8 cellular contexts compared by ENCODE assay signal in the genomic region with DNA sequence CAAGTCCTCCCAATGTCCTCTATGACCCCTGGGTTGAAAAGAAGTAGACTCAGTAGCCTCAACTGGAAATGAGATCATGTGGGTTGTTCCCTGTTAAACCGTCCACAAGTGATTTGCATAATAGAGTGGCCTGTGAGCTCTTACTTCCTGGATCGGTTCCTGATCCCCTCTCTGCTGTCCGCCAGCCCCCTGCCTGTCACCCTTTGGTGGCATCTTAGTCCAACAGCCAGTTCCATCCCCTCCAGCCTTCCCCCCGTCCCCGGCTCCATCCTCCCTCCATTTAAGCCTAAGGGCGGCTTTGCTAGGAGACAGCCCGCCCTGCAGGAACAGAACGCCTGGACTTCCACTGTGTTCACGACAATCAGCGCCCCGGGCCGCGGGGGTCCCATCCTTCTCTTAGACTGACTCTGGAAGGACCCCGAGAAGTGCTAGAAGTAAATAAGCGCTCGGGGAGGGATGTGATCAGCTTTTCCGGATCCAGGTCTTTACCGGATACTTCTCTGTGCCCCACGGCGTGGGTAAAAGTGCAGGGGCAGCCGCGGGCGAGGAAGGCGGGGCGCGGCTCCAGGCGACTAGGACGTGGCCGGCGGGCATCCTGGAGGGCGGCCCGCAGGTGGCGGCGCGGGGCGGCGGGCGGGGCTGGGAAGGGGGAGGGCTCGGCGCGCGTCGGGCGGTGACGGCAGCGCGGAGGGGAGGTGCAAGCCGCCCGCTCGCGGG. TPM values are rescaled to one million over a fixed set of nuclear protein-coding genes. Genes with fewer than 3 reads are reported as not detected.
DNase-seq lines count a peak whose midpoint lies in the region; ATAC-seq and TF ChIP-seq lines count a peak whose summit lies in the region.

No MANE protein-coding gene starts in this region.

- peak overlapping the region; percentile 86 for H3K4me3 Mint-ChIP-seq in HFFc6
- H3K4me3 Mint-ChIP-seq in chondrocyte (ENCODE audit: unreplicated experiment): peak overlapping the region; percentile 74

- H3K36me3 Mint-ChIP-seq in HFFc6 (ENCODE audit: low read depth): peaks cover 9% of the 10 kb centered on the region
- H3K36me3 Mint-ChIP-seq in chondrocyte (ENCODE audit: low read depth): no peaks in the 10 kb centered on the region

- intact Hi-C loops in left colon (cut with DNase I, micrococcal nuclease): loop anchor here in 1 of 2 donors (5.0 to 10.0 kb wide), 2 partner anchors 51 to 62 kb away; a partner anchor contains a TSS

- H3K4me1 Mint-ChIP-seq in HFFc6 (ENCODE audit: low read depth) (peaks cover 57% of the 10 kb centered on the region), chondrocyte (ENCODE audit: low read depth) (peaks cover 39% of the 10 kb centered on the region)

- TF ChIP-seq CTCF in HFFc6 (IDR thresholded peaks at IDR 0.05) (no peak), chondrocyte (IDR thresholded peaks at IDR 0.05) (no peak)

- H3K9me3 Mint-ChIP-seq in HFFc6 (no peaks in the 10 kb centered on the region), chondrocyte (ENCODE audit: low read depth) (no peaks in the 10 kb centered on the region)

- H3K27ac Mint-ChIP-seq in HFFc6 (peak overlapping the region; percentile 81), chondrocyte (ENCODE audit: unreplicated experiment) (peak overlapping the region; percentile 67)

- ATAC-seq in left colon: peak; percentile 80

- H3K27me3 Mint-ChIP-seq in HFFc6 (ENCODE audit: insufficient read depth): peaks cover 5% of the 10 kb centered on the region
- no peaks in the 10 kb centered on the region for H3K27me3 Mint-ChIP-seq in chondrocyte (ENCODE audit: low read depth)

- peak; percentile 51 for DNase-seq in DMS79 treated with DMSO at 0.1 percent for 48 hours (lab: John Stamatoyannopoulos, UW)
- DNase-seq in DMS79 (lab: John Stamatoyannopoulos, UW): no peak
- DNase-seq in HFFc6: no peak
- peak; percentile 26 for DNase-seq in NCI-H1092 treated with DMSO at 0.1 percent for 48 hours (lab: John Stamatoyannopoulos, UW)
- peak; percentile 76 for DNase-seq in activated CD4-positive, CD25-positive, alpha-beta regulatory T cell treated with anti-CD3 and anti-CD28 coated beads, Interleukin-2, amount 50 U/mL, for 72 hours
- DNase-seq in chondrocyte (ENCODE audit: low spot score): no peak
- peak; percentile 75 to 84 for DNase-seq in left colon
- DNase-seq in stimulated activated CD4-positive, alpha-beta T cell treated with anti-CD3 and anti-CD28 coated beads, Interleukin-1b, Interleukin-23, amount 100 ng/mL, for 4 hours (ENCODE audit: low read depth in 2 of 2): peak; percentile 62 to 69

RNA-seq across cellular contexts. Expression of a gene that starts 51.2 kb away (rescaled TPM):
- total RNA-seq in HFFc6 (2021; fragmentation: NEBNext Ultra II Directional; extraction: Animal tissue kit (Norgen Biotek cat#: 25700)): 1 to 10 TPM; 6.0 to 8.6 (median 6.7) TPM
- total RNA-seq in chondrocyte (9.1 to 12.6 TPM (median 9.2 TPM) in 3 replicates), left colon (1 to 10 TPM; 5.3 to 5.7 TPM)

Comparison
In these comparisons a context has a peak if more than half of its experiments do, and no peak if none do; other contexts are left out.
1. DNase-seq: peak in DMS79 treated with DMSO at 0.1 percent for 48 hours (single experiment), NCI-H1092 treated with DMSO at 0.1 percent for 48 hours (single experiment), activated CD4-positive, CD25-positive, alpha-beta regulatory T cell treated with anti-CD3 and anti-CD28 coated beads, Interleukin-2, amount 50 U/mL, for 72 hours (single experiment), left colon (2 of 2) and stimulated activated CD4-positive, alpha-beta T cell treated with anti-CD3 and anti-CD28 coated beads, Interleukin-1b, Interleukin-23, amount 100 ng/mL, for 4 hours (2 of 2); none in DMS79 (single experiment), HFFc6 (single experiment) and chondrocyte (single experiment).